ENCODE assay signal across 9 cellular contexts in genomic region chr6:15299430-15300131, GRCh38. TPM values are rescaled to one million over a fixed set of nuclear protein-coding genes. Genes with fewer than 3 reads are reported as not detected.
DNase-seq lines count a peak whose midpoint lies in the region; ATAC-seq, FAIRE-seq and TF ChIP-seq lines count a peak whose summit lies in the region.
"Had no signal": no experiment of that assay in that cellular context is flagged by ENCODE, and none has a peak within 500 bp of the region (broad histone marks: within the 10 kb centered on the region; RNA-seq: fewer than 3 reads in every experiment).

No MANE protein-coding gene starts in this region.

- no peaks in the 10 kb centered on the region for H3K9me3 Mint-ChIP-seq in CD14-positive monocyte

- peak overlapping the region; percentile 52 to 58 for H3K4me3 Mint-ChIP-seq in CD14-positive monocyte

- 0 out of 2 replicates have a peak, but pooled peaks cover 3% of the 10 kb centered on the region for H3K36me3 ChIP-seq in SJSA1
- H3K36me3 ChIP-seq: cardiac muscle cell had no signal

- peak overlapping the region; percentile 70 to 89 (median 84) for H3K27ac Mint-ChIP-seq in CD14-positive monocyte

- 0 out of 2 replicates have a peak, but pooled peaks cover 2% of the 10 kb centered on the region for H3K27me3 ChIP-seq in SJSA1 (replicated peaks)
- H3K27me3 ChIP-seq: cardiac muscle cell had no signal

- peaks cover 85% of the 10 kb centered on the region for H3K4me1 Mint-ChIP-seq in CD14-positive monocyte

- H3K9me3 ChIP-seq in SJSA1 (replicated peaks), result no peaks in the 10 kb centered on the region

- H3K36me3 Mint-ChIP-seq in CD14-positive monocyte, result peaks cover 19 to 29% of the 10 kb centered on the region in 2 donors

- H3K4me1 ChIP-seq in SJSA1 (replicated peaks), result peaks cover 44% of the 10 kb centered on the region

- peak; percentile 93 for FAIRE-seq in GM19239 (lab: Jason Lieb, UNC)

- in situ Hi-C loops in ACHN (cut with HindIII; ENCODE audit: low pct_ligation_motif_present, low pct_unique_long_range_greater_than_20kb, low sequenced_read_pairs), result no loop called here

- ATAC-seq in HG03097 (IDR thresholded peaks at IDR 0.05; ENCODE audit: low FRiP score, unreplicated experiment), result peak; percentile 65
- peak; percentile 49 for ATAC-seq in esophagus mucosa

- TF ChIP-seq CTCF in CD14-positive monocyte (IDR thresholded peaks at IDR 0.05), result no peak

- DNase-seq in CD14-positive monocyte (ENCODE audit: low spot score) (peak; percentile 54), GM19239 (ENCODE audit: insufficient read length, low spot score) (peak; percentile 49), SJSA1 (ENCODE audit: low read depth in 1 of 2, low spot score in 2 of 2) (no peak), ACHN (no peak), NCI-H69 (lab: John Stamatoyannopoulos, UW) (no peak)
- peak; percentile 12 for DNase-seq in stimulated activated CD8-positive, alpha-beta memory T cell treated with anti-CD3 and anti-CD28 coated beads, Interleukin-15, amount 100 ng/mL, for 24 hours (ENCODE audit: low read depth)

- H3K27me3 Mint-ChIP-seq in CD14-positive monocyte (ENCODE audit: low read depth in 3 of 3), result no peaks in the 10 kb centered on the region

- H3K4me3 ChIP-seq in SJSA1, result no peak overlapping the region
- H3K4me3 ChIP-seq: cardiac muscle cell had no signal

- intact Hi-C loops in CD14-positive monocyte (cut with micrococcal nuclease), result loop anchor here (5.0 to 10.0 kb wide), 3 partner anchors 33 to 55 kb away; no protein-coding TSS in a partner anchor

- peak overlapping the region; percentile 3; the same call in 1 of the 2 replicates for H3K27ac ChIP-seq in SJSA1
- H3K27ac ChIP-seq: cardiac muscle cell had no signal

RNA-seq across cellular contexts. Expression of gene JARID2, which starts 53.7 kb away (rescaled TPM):
- polyA plus RNA-seq in CD14-positive monocyte, result 10 to 100 TPM in 1 of 2 donors, 1 to 10 TPM in 1; 6.8 to 12.5 TPM
- 5.1 and 7.0 TPM in 2 replicates for total RNA-seq in SJSA1 (2014; rRNA removed; shearing (Covaris generic))
- 22.1 TPM for total RNA-seq in esophagus mucosa

Comparison
In these comparisons a context has a peak if more than half of its experiments do, and no peak if none do; other contexts are left out.
1. DNase-seq: peak in CD14-positive monocyte (single experiment), GM19239 (single experiment) and stimulated activated CD8-positive, alpha-beta memory T cell treated with anti-CD3 and anti-CD28 coated beads, Interleukin-15, amount 100 ng/mL, for 24 hours (single experiment); none in SJSA1 (0 of 2), ACHN (single experiment) and NCI-H69 (single experiment).